In the genomic region with DNA sequence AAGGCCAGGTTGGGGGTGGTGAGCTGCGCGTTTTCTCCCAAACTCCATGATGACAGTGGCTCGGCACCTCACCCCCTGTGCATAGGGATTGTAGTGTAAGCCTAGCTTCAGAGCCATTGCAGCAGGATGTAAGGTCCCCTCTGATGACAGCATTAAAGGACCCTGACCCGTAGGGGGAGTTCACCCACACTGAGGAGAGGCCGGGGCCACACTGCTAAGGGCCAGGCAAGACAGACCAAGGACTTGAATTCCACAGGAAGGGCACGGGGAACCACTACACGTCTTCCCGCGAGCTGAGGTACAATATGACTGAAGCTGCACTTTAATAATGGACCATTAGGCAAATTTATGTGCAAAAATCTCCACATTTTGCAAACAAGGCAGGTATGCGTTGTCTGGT, we compare ENCODE assay signal across 25 cellular contexts.
"Had no signal": no experiment of that assay in that cellular context is flagged by ENCODE, and none has a peak within 500 bp of the region (broad histone marks: within the 10 kb centered on the region; RNA-seq: fewer than 3 reads in every experiment).

No MANE protein-coding gene starts in this region.

- H3K36me3 Mint-ChIP-seq: memory B cell; natural killer cell treated with Interleukin-12 subunit alpha and Interleukin-12 subunit beta and Interleukin-15 and Interleukin-18, amount 100 ng/mL, for 72 hours; stimulated activated memory B cell treated with anti-CD40 and anti-IgM and Interleukin-4, amounts not matched to agents 10 μg/mL and 1 μg/mL and 100 μg/mL, for 72 hours had no signal

- DNase-seq: cortex of kidney; dorsolateral prefrontal cortex; effector CD8-positive, alpha-beta T cell; heart right ventricle; hypothalamus; kidney; left cardiac atrium; left ventricle myocardium inferior; lower lobe of right lung; midbrain; psoas muscle; retina; spleen; stimulated activated CD4-positive, alpha-beta T cell treated with anti-CD3 and anti-CD28 coated beads, Interleukin-15, amount 100 ng/mL, for 24 hours; stimulated activated CD4-positive, alpha-beta T cell treated with anti-CD3 and anti-CD28 coated beads, Interleukin-1b, Interleukin-23, amount 100 ng/mL, for 48 hours; stimulated activated CD4-positive, alpha-beta T cell treated with anti-CD3 and anti-CD28 coated beads, Interleukin-4, amount 100 ng/mL, for 24 hours; stimulated activated naive CD8-positive, alpha-beta T cell treated with anti-CD3 and anti-CD28 coated beads, Interleukin-15, amount 100 ng/mL, for 72 hours; testis had no signal

- H3K27me3 Mint-ChIP-seq: memory B cell; natural killer cell treated with Interleukin-12 subunit alpha and Interleukin-12 subunit beta and Interleukin-15 and Interleukin-18, amount 100 ng/mL, for 72 hours; stimulated activated memory B cell treated with anti-CD40 and anti-IgM and Interleukin-4, amounts not matched to agents 10 μg/mL and 1 μg/mL and 100 μg/mL, for 72 hours; stimulated activated naive CD8-positive, alpha-beta T cell treated with anti-CD3 and anti-CD28 coated beads, Interleukin-15, amount 100 ng/mL, for 72 hours had no signal

- H3K4me3 Mint-ChIP-seq: memory B cell; natural killer cell treated with Interleukin-12 subunit alpha and Interleukin-12 subunit beta and Interleukin-15 and Interleukin-18, amount 100 ng/mL, for 72 hours; stimulated activated memory B cell treated with anti-CD40 and anti-IgM and Interleukin-4, amounts not matched to agents 10 μg/mL and 1 μg/mL and 100 μg/mL, for 72 hours; stimulated activated naive CD8-positive, alpha-beta T cell treated with anti-CD3 and anti-CD28 coated beads, Interleukin-15, amount 100 ng/mL, for 72 hours had no signal

- H3K27me3 ChIP-seq: spleen, testis, tibial nerve had no signal

- H3K4me1 Mint-ChIP-seq: memory B cell; stimulated activated memory B cell treated with anti-CD40 and anti-IgM and Interleukin-4, amounts not matched to agents 10 μg/mL and 1 μg/mL and 100 μg/mL, for 72 hours; stimulated activated naive CD8-positive, alpha-beta T cell treated with anti-CD3 and anti-CD28 coated beads, Interleukin-15, amount 100 ng/mL, for 72 hours had no signal

- H3K36me3 ChIP-seq: heart right ventricle, left ventricle myocardium inferior, lower lobe of right lung, spleen, tibial nerve had no signal

- H2AFZ ChIP-seq: parathyroid adenoma had no signal

- H3K9ac ChIP-seq: parathyroid adenoma had no signal

- H3K9me3 ChIP-seq: heart right ventricle, lower lobe of right lung, psoas muscle, testis, tibial nerve had no signal

- H3K79me2 ChIP-seq: parathyroid adenoma had no signal

- H3K27ac Mint-ChIP-seq: memory B cell; natural killer cell treated with Interleukin-12 subunit alpha and Interleukin-12 subunit beta and Interleukin-15 and Interleukin-18, amount 100 ng/mL, for 72 hours; stimulated activated memory B cell treated with anti-CD40 and anti-IgM and Interleukin-4, amounts not matched to agents 10 μg/mL and 1 μg/mL and 100 μg/mL, for 72 hours; stimulated activated naive CD8-positive, alpha-beta T cell treated with anti-CD3 and anti-CD28 coated beads, Interleukin-15, amount 100 ng/mL, for 72 hours had no signal

- H3K27ac ChIP-seq: dorsolateral prefrontal cortex, heart right ventricle, left ventricle myocardium inferior, lower lobe of right lung, parathyroid adenoma, psoas muscle, spleen, testis, tibial nerve had no signal

- H3K4me1 ChIP-seq: heart right ventricle, left ventricle myocardium inferior, lower lobe of right lung, parathyroid adenoma, psoas muscle, spleen, testis, tibial nerve had no signal

- H3K4me3 ChIP-seq: dorsolateral prefrontal cortex, heart right ventricle, left ventricle myocardium inferior, lower lobe of right lung, psoas muscle, spleen, testis, tibial nerve had no signal

- ATAC-seq: esophagus mucosa; heart right ventricle; left cardiac atrium; natural killer cell treated with Interleukin-12 subunit alpha and Interleukin-12 subunit beta and Interleukin-15 and Interleukin-18, amount 100 ng/mL, for 72 hours; psoas muscle; sciatic nerve; stimulated activated memory B cell treated with anti-CD40 and anti-IgM and Interleukin-4, amounts not matched to agents 10 μg/mL and 1 μg/mL and 100 μg/mL, for 72 hours; stimulated activated naive CD8-positive, alpha-beta T cell treated with anti-CD3 and anti-CD28 coated beads, Interleukin-15, amount 100 ng/mL, for 72 hours had no signal
